In genomic region chr5:139037732-139038131, GRCh38 we compare ENCODE assay signal across 1 cellular context.
TF ChIP-seq lines count a peak whose summit lies in the region.

No MANE protein-coding gene starts in this region.

TF ChIP-seq in GM12878, 131 proteins besides CTCF, POLR2A, EP300 and RAD21 (continued from another document):
- TF ChIP-seq PKNOX1 (IDR thresholded peaks at IDR 0.05) = no peak
- no peak for TF ChIP-seq NFYA (IDR thresholded peaks at IDR 0.05; ENCODE audit: borderline replicate concordance, low read depth, low read length)
